Comparison of ENCODE assay signal across 16 cellular contexts in the genomic region with DNA sequence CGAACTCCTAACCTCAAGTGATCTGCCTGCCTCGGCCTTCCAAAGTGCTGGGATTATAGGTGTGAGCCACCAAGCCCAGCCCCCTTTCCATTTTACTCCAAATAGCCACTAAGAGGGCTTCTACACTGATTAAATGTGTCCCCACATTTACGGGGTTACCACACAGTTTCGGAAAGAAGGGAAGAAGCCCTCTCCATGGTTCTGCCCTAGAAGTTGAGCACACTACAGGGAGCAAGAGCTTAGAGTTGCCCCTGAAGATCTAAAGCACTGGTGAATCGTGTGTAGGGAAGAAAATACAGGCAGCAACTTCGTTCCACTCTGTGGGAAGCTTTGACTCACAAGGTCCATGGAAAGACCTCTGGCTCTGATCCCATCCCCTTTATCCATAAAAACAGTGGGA.
A peak's percentile ranks its signal among the peaks of the same experiment; 100 is the strongest.
DNase-seq lines count a peak whose midpoint lies in the region; ATAC-seq and TF ChIP-seq lines count a peak whose summit lies in the region.
"Had no signal": no experiment of that assay in that cellular context is flagged by ENCODE, and none has a peak within 500 bp of the region (broad histone marks: within the 10 kb centered on the region; RNA-seq: fewer than 3 reads in every experiment).

No MANE protein-coding gene starts in this region.

- POLR2A ChIA-PET in HEK293 (lab: Yijun Ruan, JAX) (no interaction called here), WTC11 (lab: Charles Lee) (no interaction called here)

- TF ChIP-seq CTCF in HEK293 (tag by site-specific recombination; IDR thresholded peaks at IDR 0.05) (no peak), WTC11 (IDR thresholded peaks at IDR 0.05) (no peak), neural progenitor cell (IDR thresholded peaks at IDR 0.05) (no peak)

- H2AFZ ChIP-seq in neural progenitor cell (replicated peaks) = no peak overlapping the region

- no peak overlapping the region for H3K9ac ChIP-seq in neural progenitor cell
- H3K9ac ChIP-seq: BLaER1 had no signal

- CTCF ChIA-PET in HEK293 (lab: Yijun Ruan, JAX) = interaction anchor here (0.6 kb wide), 1 partner anchor 12 kb away, joined by 3 read pairs; no protein-coding TSS in a partner anchor
- CTCF ChIA-PET in WTC11 (lab: Charles Lee) = interaction anchor here (0.9 kb wide), 1 partner anchor 8 kb away, joined by 3 read pairs; no protein-coding TSS in a partner anchor

- H3K27me3 Mint-ChIP-seq in WTC11 (ENCODE audit: low read depth) (no peaks in the 10 kb centered on the region; the same call in 1 of the 2 replicates), neural progenitor cell (ENCODE audit: insufficient read depth, low read depth) (peaks cover 12% of the 10 kb centered on the region)

- no peaks in the 10 kb centered on the region for H3K4me1 ChIP-seq in HEK293 (ENCODE audit: control insufficient read depth, insufficient read depth, low read length)
- no peaks in the 10 kb centered on the region for H3K4me1 ChIP-seq in neural progenitor cell
- no peaks in the 10 kb centered on the region for H3K4me1 ChIP-seq in right cardiac atrium (ENCODE audit: control insufficient read depth, insufficient read depth, low read length)
- H3K4me1 ChIP-seq: BLaER1, Caco-2 had no signal

- intact Hi-C loops in right cardiac atrium (cut with DNase I) = no loop called here

- WGBS in right cardiac atrium = 66% methylated on average over 6 of the region's 6 CpGs

- H3K36me3 ChIP-seq in HEK293 (ENCODE audit: control insufficient read depth in 2 of 2, insufficient read depth in 1 of 2, low read length in 2 of 2) = no peaks in the 10 kb centered on the region
- no peaks in the 10 kb centered on the region for H3K36me3 ChIP-seq in neural progenitor cell
- H3K36me3 ChIP-seq: BLaER1 had no signal

- no peaks in the 10 kb centered on the region for H3F3A ChIP-seq in neural progenitor cell (ENCODE audit: low read depth)

- H3K36me3 Mint-ChIP-seq in WTC11 (no peaks in the 10 kb centered on the region), neural progenitor cell (no peaks in the 10 kb centered on the region)
- H3K36me3 Mint-ChIP-seq: CD4-positive, CD25-positive, alpha-beta regulatory T cell; CD8-positive, alpha-beta T cell had no signal

- no peaks in the 10 kb centered on the region for H3K79me2 ChIP-seq in neural progenitor cell (ENCODE audit: low read depth)

- ATAC-seq in WTC11 = peak; percentile 46; the same call in 1 of the 2 replicates
- no peak for ATAC-seq in GM18907 (IDR thresholded peaks at IDR 0.05; ENCODE audit: unreplicated experiment)
- no peak for ATAC-seq in right cardiac atrium
- ATAC-seq: CD8-positive, alpha-beta T cell had no signal

- H3K4me3 ChIP-seq in HEK293 (ENCODE audit: low read depth, low read length) (no peak overlapping the region), neural progenitor cell (no peak overlapping the region), right cardiac atrium (ENCODE audit: low read length) (no peak overlapping the region)
- H3K4me3 ChIP-seq: BLaER1 had no signal

- H3K4me3 Mint-ChIP-seq in WTC11 = no peak overlapping the region
- H3K4me3 Mint-ChIP-seq in neural progenitor cell = no peak overlapping the region
- H3K4me3 Mint-ChIP-seq: B cell; CD4-positive, CD25-positive, alpha-beta regulatory T cell; CD8-positive, alpha-beta T cell had no signal

- no peaks in the 10 kb centered on the region for H4K20me1 ChIP-seq in neural progenitor cell (ENCODE audit: low read depth)
- H4K20me1 ChIP-seq: BLaER1 had no signal

- DNase-seq in Kasumi-1 (lab: John Stamatoyannopoulos, UW) (peak; percentile 25 to 50), WTC11 (ENCODE audit: low spot score) (no peak), neural progenitor cell (ENCODE audit: low spot score) (peak; percentile 13), cerebellum (ENCODE audit: low spot score) (no peak), right cardiac atrium (no peak)
- DNase-seq: Caco-2; CD8-positive, alpha-beta T cell; DMS153; GOT3; HCEC 1CT had no signal

- H3K27ac Mint-ChIP-seq in WTC11 (no peak overlapping the region), neural progenitor cell (no peak overlapping the region)
- H3K27ac Mint-ChIP-seq: B cell; CD4-positive, CD25-positive, alpha-beta regulatory T cell; CD8-positive, alpha-beta T cell had no signal

- H3K27me3 ChIP-seq in neural progenitor cell (no peaks in the 10 kb centered on the region), right cardiac atrium (ENCODE audit: control insufficient read depth, insufficient read depth) (no peaks in the 10 kb centered on the region)
- H3K27me3 ChIP-seq: BLaER1 had no signal

- H3K4me2 ChIP-seq in neural progenitor cell = no peak overlapping the region
- H3K4me2 ChIP-seq: BLaER1 had no signal

- no peaks in the 10 kb centered on the region for H3K9me3 ChIP-seq in HEK293 (ENCODE audit: control insufficient read depth, insufficient read depth, low read depth, low read length)
- H3K9me3 ChIP-seq in neural progenitor cell (ENCODE audit: low read depth) = no peaks in the 10 kb centered on the region
- no peaks in the 10 kb centered on the region for H3K9me3 ChIP-seq in right cardiac atrium (ENCODE audit: control insufficient read depth, low read length)
- H3K9me3 ChIP-seq: BLaER1, Caco-2 had no signal

- peaks cover 17% of the 10 kb centered on the region for H3K4me1 Mint-ChIP-seq in WTC11
- peaks cover 13% of the 10 kb centered on the region for H3K4me1 Mint-ChIP-seq in neural progenitor cell
- H3K4me1 Mint-ChIP-seq: B cell had no signal

- H3K27ac ChIP-seq in HEK293 (ENCODE audit: extremely low read depth, low read depth, low read length) (no peak overlapping the region), neural progenitor cell (no peak overlapping the region), right cardiac atrium (ENCODE audit: low read length) (no peak overlapping the region)
- H3K27ac ChIP-seq: BLaER1, C4-2B had no signal

- H3K9me3 Mint-ChIP-seq in WTC11 = no peaks in the 10 kb centered on the region
- H3K9me3 Mint-ChIP-seq in neural progenitor cell = peaks cover 2% of the 10 kb centered on the region
- H3K9me3 Mint-ChIP-seq: CD8-positive, alpha-beta T cell had no signal

TF ChIP-seq in HEK293, 187 proteins besides CTCF, POLR2A, EP300 and RAD21:
- TF ChIP-seq, protein P1, sequence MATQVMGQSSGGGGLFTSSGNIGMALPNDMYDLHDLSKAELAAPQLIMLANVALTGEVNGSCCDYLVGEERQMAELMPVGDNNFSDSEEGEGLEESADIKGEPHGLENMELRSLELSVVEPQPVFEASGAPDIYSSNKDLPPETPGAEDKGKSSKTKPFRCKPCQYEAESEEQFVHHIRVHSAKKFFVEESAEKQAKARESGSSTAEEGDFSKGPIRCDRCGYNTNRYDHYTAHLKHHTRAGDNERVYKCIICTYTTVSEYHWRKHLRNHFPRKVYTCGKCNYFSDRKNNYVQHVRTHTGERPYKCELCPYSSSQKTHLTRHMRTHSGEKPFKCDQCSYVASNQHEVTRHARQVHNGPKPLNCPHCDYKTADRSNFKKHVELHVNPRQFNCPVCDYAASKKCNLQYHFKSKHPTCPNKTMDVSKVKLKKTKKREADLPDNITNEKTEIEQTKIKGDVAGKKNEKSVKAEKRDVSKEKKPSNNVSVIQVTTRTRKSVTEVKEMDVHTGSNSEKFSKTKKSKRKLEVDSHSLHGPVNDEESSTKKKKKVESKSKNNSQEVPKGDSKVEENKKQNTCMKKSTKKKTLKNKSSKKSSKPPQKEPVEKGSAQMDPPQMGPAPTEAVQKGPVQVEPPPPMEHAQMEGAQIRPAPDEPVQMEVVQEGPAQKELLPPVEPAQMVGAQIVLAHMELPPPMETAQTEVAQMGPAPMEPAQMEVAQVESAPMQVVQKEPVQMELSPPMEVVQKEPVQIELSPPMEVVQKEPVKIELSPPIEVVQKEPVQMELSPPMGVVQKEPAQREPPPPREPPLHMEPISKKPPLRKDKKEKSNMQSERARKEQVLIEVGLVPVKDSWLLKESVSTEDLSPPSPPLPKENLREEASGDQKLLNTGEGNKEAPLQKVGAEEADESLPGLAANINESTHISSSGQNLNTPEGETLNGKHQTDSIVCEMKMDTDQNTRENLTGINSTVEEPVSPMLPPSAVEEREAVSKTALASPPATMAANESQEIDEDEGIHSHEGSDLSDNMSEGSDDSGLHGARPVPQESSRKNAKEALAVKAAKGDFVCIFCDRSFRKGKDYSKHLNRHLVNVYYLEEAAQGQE (tag by site-specific recombination; IDR thresholded peaks at IDR 0.05) = peak; percentile 36
- TF ChIP-seq OVOL3 (tag by site-specific recombination; IDR thresholded peaks at IDR 0.05) = no peak

TF ChIP-seq in WTC11, 78 proteins besides CTCF, POLR2A, EP300 and RAD21 (continues in another document):
- TF ChIP-seq FOXK1 (CRISPR knock-in tag; IDR thresholded peaks at IDR 0.05) (no peak), NFYB (CRISPR knock-in tag; conservative IDR thresholded peaks at IDR 0.05; ENCODE audit: low read depth) (no peak), PRRX2 (CRISPR knock-in tag; IDR thresholded peaks at IDR 0.05) (no peak), KAT7 (CRISPR knock-in tag; IDR thresholded peaks at IDR 0.05; ENCODE audit: borderline replicate concordance) (no peak), ZNF423 (CRISPR knock-in tag; IDR thresholded peaks at IDR 0.05) (no peak), ZNF232 (CRISPR knock-in tag; IDR thresholded peaks at IDR 0.05) (no peak)
- TF ChIP-seq, protein P2, sequence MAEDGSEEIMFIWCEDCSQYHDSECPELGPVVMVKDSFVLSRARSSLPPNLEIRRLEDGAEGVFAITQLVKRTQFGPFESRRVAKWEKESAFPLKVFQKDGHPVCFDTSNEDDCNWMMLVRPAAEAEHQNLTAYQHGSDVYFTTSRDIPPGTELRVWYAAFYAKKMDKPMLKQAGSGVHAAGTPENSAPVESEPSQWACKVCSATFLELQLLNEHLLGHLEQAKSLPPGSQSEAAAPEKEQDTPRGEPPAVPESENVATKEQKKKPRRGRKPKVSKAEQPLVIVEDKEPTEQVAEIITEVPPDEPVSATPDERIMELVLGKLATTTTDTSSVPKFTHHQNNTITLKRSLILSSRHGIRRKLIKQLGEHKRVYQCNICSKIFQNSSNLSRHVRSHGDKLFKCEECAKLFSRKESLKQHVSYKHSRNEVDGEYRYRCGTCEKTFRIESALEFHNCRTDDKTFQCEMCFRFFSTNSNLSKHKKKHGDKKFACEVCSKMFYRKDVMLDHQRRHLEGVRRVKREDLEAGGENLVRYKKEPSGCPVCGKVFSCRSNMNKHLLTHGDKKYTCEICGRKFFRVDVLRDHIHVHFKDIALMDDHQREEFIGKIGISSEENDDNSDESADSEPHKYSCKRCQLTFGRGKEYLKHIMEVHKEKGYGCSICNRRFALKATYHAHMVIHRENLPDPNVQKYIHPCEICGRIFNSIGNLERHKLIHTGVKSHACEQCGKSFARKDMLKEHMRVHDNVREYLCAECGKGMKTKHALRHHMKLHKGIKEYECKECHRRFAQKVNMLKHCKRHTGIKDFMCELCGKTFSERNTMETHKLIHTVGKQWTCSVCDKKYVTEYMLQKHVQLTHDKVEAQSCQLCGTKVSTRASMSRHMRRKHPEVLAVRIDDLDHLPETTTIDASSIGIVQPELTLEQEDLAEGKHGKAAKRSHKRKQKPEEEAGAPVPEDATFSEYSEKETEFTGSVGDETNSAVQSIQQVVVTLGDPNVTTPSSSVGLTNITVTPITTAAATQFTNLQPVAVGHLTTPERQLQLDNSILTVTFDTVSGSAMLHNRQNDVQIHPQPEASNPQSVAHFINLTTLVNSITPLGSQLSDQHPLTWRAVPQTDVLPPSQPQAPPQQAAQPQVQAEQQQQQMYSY (CRISPR knock-in tag; IDR thresholded peaks at IDR 0.05) = no peak

Comparison
In these comparisons a context has a peak if more than half of its experiments do, and no peak if none do; other contexts are left out.
1. DNase-seq: peak in Kasumi-1 (2 of 2) and neural progenitor cell (single experiment); none in WTC11 (single experiment), cerebellum (single experiment) and right cardiac atrium (0 of 3).